Comparison of ENCODE assay signal across 8 cellular contexts in genomic region chrX:154458954-154459829, GRCh38. TPM values are rescaled to one million over a fixed set of nuclear protein-coding genes. Genes with fewer than 3 reads are reported as not detected.
DNase-seq lines count a peak whose midpoint lies in the region; ATAC-seq and TF ChIP-seq lines count a peak whose summit lies in the region.

No MANE protein-coding gene starts in this region.

- H3K27me3 ChIP-seq in PC-9 (ENCODE audit: insufficient read depth, low read depth): no peaks in the 10 kb centered on the region
- H3K27me3 ChIP-seq in duodenal mucosa (ENCODE audit: control insufficient read depth in 1 of 2, insufficient read depth in 2 of 2, low read length in 2 of 2): no peaks in the 10 kb centered on the region
- H3K27me3 ChIP-seq in mononuclear cell (ENCODE audit: insufficient read depth, low read length): no peaks in the 10 kb centered on the region
- H3K27me3 ChIP-seq in vagina: no peaks in the 10 kb centered on the region

- H4K20me1 ChIP-seq in PC-9 (ENCODE audit: insufficient read depth): no peaks in the 10 kb centered on the region

- H3K9me3 Mint-ChIP-seq in activated T-cell treated with anti-CD3 and anti-CD28 coated beads, Interleukin-2, amount 50 U/mL, for 24 hours: no peaks in the 10 kb centered on the region

- no peak for TF ChIP-seq CTCF in PC-9 (conservative IDR thresholded peaks at IDR 0.05)
- no peak for TF ChIP-seq CTCF in vagina (IDR thresholded peaks at IDR 0.05)

- H3K36me3 ChIP-seq in PC-9 (ENCODE audit: low read depth) (no peaks in the 10 kb centered on the region), duodenal mucosa (ENCODE audit: control insufficient read depth in 1 of 2, insufficient read depth in 2 of 2, low read length in 2 of 2) (peaks cover 3 to 5% of the 10 kb centered on the region in 2 donors), vagina (no peaks in the 10 kb centered on the region)

- H3K79me2 ChIP-seq in PC-9 (ENCODE audit: low read depth): peaks cover 6% of the 10 kb centered on the region; the same call in 1 of the 2 replicates

- H3K4me3 Mint-ChIP-seq in activated T-cell treated with anti-CD3 and anti-CD28 coated beads, Interleukin-2, amount 50 U/mL, for 24 hours: peak overlapping the region; percentile 82

- H3K9ac ChIP-seq in duodenal mucosa (ENCODE audit: low read depth in 1 of 2, low read length in 2 of 2): peak overlapping the region; percentile 43 to 51

- peaks cover 24% of the 10 kb centered on the region for H3K36me3 Mint-ChIP-seq in activated T-cell treated with anti-CD3 and anti-CD28 coated beads, Interleukin-2, amount 50 U/mL, for 24 hours (ENCODE audit: low read depth)

- CTCF ChIA-PET in PC-9 (lab: Charles Lee): interaction anchor here (0.6 kb wide), 1 partner anchor 88 kb away, joined by 3 read pairs; no protein-coding TSS in a partner anchor

- peaks cover 8% of the 10 kb centered on the region; the same call in 1 of the 2 replicates for H3F3A ChIP-seq in PC-9 (ENCODE audit: insufficient read depth, low read depth)

- TF ChIP-seq POLR2A in vagina (IDR thresholded peaks at IDR 0.05): no peak

- H3K4me1 ChIP-seq in PC-9 (replicated peaks; ENCODE audit: insufficient read depth) (peaks cover 5% of the 10 kb centered on the region), duodenal mucosa (ENCODE audit: control insufficient read depth in 1 of 2, insufficient read depth in 2 of 2, low read length in 2 of 2) (peaks cover 6 to 8% of the 10 kb centered on the region in 2 donors), mononuclear cell (ENCODE audit: insufficient read depth, low read length) (peaks cover 2% of the 10 kb centered on the region), vagina (peaks cover 17% of the 10 kb centered on the region)

- ATAC-seq in GM19035 (IDR thresholded peaks at IDR 0.05; ENCODE audit: unreplicated experiment) (no peak), HG02642 (IDR thresholded peaks at IDR 0.05; ENCODE audit: poor library complexity, unreplicated experiment) (no peak)

- POLR2A ChIA-PET in PC-9 (lab: Charles Lee; ENCODE audit: unreplicated experiment): interaction anchor here (0.5 to 1.0 kb wide), 6 partner anchors 17 to 1519 kb away, joined by 3 to 7 read pairs (median 4); partner anchors contain the start of genes DNASE1L1 and IKBKG

- DNase-seq in activated T-cell treated with anti-CD3 and anti-CD28 coated beads, Interleukin-2, amount 50 U/mL, for 24 hours: no peak
- DNase-seq in activated T-cell treated with anti-CD3 and anti-CD28 coated beads for 4 hours (no peak), PC-9 (peak; percentile 59 to 67), vagina (ENCODE audit: extremely low spot score in 2 of 2) (no peak)

- intact Hi-C loops in PC-9 (cut with micrococcal nuclease; ENCODE audit: unreplicated experiment): loop anchor here (2.0 to 5.0 kb wide), 3 partner anchors 26 to 62 kb away; partner anchors contain the start of genes DNASE1L1 and RPL10
- intact Hi-C loops in vagina (cut with DNase I): no loop called here

- H3K9me2 ChIP-seq in PC-9 (ENCODE audit: insufficient read depth): no peaks in the 10 kb centered on the region

- H3K27ac Mint-ChIP-seq in activated T-cell treated with anti-CD3 and anti-CD28 coated beads, Interleukin-2, amount 50 U/mL, for 24 hours: peak overlapping the region; percentile 57

- H3K27me3 Mint-ChIP-seq in activated T-cell treated with anti-CD3 and anti-CD28 coated beads, Interleukin-2, amount 50 U/mL, for 24 hours: no peaks in the 10 kb centered on the region

- H3K9me3 ChIP-seq in PC-9 (ENCODE audit: insufficient read depth, low read depth) (no peaks in the 10 kb centered on the region), duodenal mucosa (ENCODE audit: control insufficient read depth in 1 of 2, low read length in 2 of 2) (no peaks in the 10 kb centered on the region), mononuclear cell (ENCODE audit: low read depth, low read length) (no peaks in the 10 kb centered on the region), vagina (no peaks in the 10 kb centered on the region)

- no peak overlapping the region for H2AFZ ChIP-seq in PC-9

- H3K4me1 Mint-ChIP-seq in activated T-cell treated with anti-CD3 and anti-CD28 coated beads, Interleukin-2, amount 50 U/mL, for 24 hours (ENCODE audit: low read depth): peaks cover 16% of the 10 kb centered on the region

- no TSS peak for BruUV-seq in PC-9 (replicated peaks; lab: Mats Ljungman, UMichigan)

- H3K4me2 ChIP-seq in PC-9: peak overlapping the region; percentile 82

- peak overlapping the region; percentile 66 for H3K4me3 ChIP-seq in PC-9
- H3K4me3 ChIP-seq in duodenal mucosa (ENCODE audit: low read depth in 1 of 2, low read length in 2 of 2): peak overlapping the region; percentile 60 to 64
- peak overlapping the region; percentile 38 for H3K4me3 ChIP-seq in mononuclear cell (ENCODE audit: low read length)
- peak overlapping the region; percentile 60 to 69 for H3K4me3 ChIP-seq in vagina

- no peak overlapping the region for H3K27ac ChIP-seq in PC-9
- no peak overlapping the region for H3K27ac ChIP-seq in duodenal mucosa (ENCODE audit: low read depth, low read length)
- peak overlapping the region; percentile 78 for H3K27ac ChIP-seq in vagina

RNA-seq across cellular contexts. Expression of gene PLXNA3, which starts 1.1 kb away (rescaled TPM):
- total RNA-seq in PC-9 (2021): 109 and 124 TPM in 2 replicates
- total RNA-seq in mononuclear cell: 5.5 TPM
- 20.1 TPM for total RNA-seq in vagina

RNA-seq across cellular contexts. Expression of gene FAM50A, which starts 15.3 kb away (rescaled TPM):
- total RNA-seq in PC-9 (2021) (82.1 and 89.4 TPM in 2 replicates), mononuclear cell (19.1 TPM), vagina (33.6 TPM)

RNA-seq across cellular contexts. Expression of gene LAGE3, which starts 19.9 kb away (rescaled TPM):
- total RNA-seq in PC-9 (2021): 63.9 and 82.5 TPM in 2 replicates
- total RNA-seq in mononuclear cell: 2.6 TPM
- total RNA-seq in vagina: 27.7 TPM

RNA-seq across cellular contexts. Expression of gene GDI1, which starts 22.2 kb away (rescaled TPM):
- total RNA-seq in PC-9 (2021) (116 and 123 TPM in 2 replicates), mononuclear cell (67.6 TPM), vagina (116 TPM)

RNA-seq across cellular contexts. Expression of gene UBL4A, which starts 27.2 kb away (rescaled TPM):
- 80.7 and 81.6 TPM in 2 replicates for total RNA-seq in PC-9 (2021)
- total RNA-seq in mononuclear cell: 15.2 TPM
- total RNA-seq in vagina: 30.2 TPM

Comparison
In these comparisons a context has a peak if more than half of its experiments do, and no peak if none do; other contexts are left out.
1. DNase-seq: peak in PC-9 (2 of 2); none in activated T-cell treated with anti-CD3 and anti-CD28 coated beads, Interleukin-2, amount 50 U/mL, for 24 hours (single experiment), activated T-cell treated with anti-CD3 and anti-CD28 coated beads for 4 hours (single experiment) and vagina (0 of 2).
2. Peak in every context shown above with its lines, with median percentiles within 50 percentile points of each other: H3K4me3 ChIP-seq.